1 cellular context compared by ENCODE assay signal in the genomic region with DNA sequence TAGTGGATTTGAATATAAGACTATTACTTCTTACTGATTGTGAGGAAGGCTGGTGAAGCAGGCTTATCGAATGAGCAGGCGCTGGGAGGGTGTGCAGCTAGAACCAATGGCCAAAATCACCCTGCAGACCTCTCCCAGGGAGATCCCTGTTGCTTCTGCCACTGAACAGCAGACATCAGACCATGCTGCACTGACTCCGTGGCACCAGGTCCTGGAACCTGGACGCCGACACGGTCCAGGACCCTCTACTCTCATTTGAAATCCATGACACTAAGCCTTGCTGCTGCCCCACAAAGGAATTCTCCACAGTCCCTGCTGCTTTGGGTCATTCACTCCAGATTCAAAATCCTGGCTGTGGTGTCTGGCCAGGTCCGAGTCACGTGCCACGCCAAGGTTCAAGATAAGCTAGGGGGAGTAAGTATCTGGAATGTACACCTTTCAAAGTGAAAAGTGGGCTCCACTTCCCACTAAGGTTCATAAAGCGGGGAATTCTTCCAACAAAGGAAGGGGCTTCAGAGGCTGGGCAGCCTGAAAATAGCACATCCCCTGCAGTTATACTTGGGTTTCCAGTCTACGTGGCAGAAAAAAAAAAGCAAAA.
TF ChIP-seq lines count a peak whose summit lies in the region.

No MANE protein-coding gene starts in this region.

TF ChIP-seq in GM23338, 12 proteins besides CTCF, POLR2A, EP300 and RAD21:
- TF ChIP-seq, protein P1, sequence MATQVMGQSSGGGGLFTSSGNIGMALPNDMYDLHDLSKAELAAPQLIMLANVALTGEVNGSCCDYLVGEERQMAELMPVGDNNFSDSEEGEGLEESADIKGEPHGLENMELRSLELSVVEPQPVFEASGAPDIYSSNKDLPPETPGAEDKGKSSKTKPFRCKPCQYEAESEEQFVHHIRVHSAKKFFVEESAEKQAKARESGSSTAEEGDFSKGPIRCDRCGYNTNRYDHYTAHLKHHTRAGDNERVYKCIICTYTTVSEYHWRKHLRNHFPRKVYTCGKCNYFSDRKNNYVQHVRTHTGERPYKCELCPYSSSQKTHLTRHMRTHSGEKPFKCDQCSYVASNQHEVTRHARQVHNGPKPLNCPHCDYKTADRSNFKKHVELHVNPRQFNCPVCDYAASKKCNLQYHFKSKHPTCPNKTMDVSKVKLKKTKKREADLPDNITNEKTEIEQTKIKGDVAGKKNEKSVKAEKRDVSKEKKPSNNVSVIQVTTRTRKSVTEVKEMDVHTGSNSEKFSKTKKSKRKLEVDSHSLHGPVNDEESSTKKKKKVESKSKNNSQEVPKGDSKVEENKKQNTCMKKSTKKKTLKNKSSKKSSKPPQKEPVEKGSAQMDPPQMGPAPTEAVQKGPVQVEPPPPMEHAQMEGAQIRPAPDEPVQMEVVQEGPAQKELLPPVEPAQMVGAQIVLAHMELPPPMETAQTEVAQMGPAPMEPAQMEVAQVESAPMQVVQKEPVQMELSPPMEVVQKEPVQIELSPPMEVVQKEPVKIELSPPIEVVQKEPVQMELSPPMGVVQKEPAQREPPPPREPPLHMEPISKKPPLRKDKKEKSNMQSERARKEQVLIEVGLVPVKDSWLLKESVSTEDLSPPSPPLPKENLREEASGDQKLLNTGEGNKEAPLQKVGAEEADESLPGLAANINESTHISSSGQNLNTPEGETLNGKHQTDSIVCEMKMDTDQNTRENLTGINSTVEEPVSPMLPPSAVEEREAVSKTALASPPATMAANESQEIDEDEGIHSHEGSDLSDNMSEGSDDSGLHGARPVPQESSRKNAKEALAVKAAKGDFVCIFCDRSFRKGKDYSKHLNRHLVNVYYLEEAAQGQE (IDR thresholded peaks at IDR 0.05; ENCODE audit: unreplicated experiment): no peak
- TF ChIP-seq CREB1 (CRISPR knock-in tag; IDR thresholded peaks at IDR 0.05; ENCODE audit: low read depth) (no peak), ZNF114 (CRISPR knock-in tag; IDR thresholded peaks at IDR 0.05) (no peak)
- TF ChIP-seq, protein P2, sequence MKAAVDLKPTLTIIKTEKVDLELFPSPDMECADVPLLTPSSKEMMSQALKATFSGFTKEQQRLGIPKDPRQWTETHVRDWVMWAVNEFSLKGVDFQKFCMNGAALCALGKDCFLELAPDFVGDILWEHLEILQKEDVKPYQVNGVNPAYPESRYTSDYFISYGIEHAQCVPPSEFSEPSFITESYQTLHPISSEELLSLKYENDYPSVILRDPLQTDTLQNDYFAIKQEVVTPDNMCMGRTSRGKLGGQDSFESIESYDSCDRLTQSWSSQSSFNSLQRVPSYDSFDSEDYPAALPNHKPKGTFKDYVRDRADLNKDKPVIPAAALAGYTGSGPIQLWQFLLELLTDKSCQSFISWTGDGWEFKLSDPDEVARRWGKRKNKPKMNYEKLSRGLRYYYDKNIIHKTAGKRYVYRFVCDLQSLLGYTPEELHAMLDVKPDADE (IDR thresholded peaks at IDR 0.05): no peak
